ENCODE assay signal across 8 cellular contexts in the genomic region with DNA sequence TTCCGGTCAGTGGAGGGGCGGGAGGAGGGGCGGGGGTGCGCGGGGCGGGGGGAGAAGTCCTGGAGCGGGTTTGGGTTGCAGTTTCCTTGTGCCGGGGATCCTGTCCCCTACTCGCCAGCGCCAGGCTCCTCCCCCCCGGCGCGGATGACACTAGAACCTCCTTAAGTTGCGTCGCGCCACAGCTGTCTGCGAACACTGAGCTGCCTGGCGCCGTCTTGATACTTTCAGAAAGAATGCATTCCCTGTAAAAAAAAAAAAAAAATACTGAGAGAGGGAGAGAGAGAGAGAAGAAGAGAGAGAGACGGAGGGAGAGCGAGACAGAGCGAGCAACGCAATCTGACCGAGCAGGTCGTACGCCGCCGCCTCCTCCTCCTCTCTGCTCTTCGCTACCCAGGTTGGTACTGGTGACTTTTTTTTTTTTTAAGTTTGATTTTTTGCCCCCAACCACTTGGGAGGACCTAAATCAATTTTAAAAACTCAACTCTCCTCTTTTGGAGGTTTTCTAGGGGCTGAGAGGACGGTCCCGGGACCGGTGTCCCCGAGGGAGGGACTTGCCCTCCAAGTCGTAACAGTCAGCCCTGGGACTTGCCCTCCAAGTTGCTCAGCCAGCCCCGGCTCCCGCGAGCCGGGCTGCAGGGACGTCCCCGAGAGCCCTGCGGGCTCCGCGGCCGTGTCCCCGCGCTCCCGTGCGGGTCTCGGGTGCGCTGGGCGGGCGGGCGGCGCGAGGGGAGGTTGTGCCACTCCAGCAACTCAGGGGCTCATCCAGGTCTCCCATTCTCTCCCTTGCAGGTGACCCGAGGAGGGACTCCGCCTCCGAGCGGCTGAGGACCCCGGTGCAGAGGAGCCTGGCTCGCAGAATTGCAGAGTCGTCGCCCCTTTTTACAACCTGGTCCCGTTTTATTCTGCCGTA. TPM values are rescaled to one million over a fixed set of nuclear protein-coding genes. Genes with fewer than 3 reads are reported as not detected.
DNase-seq lines count a peak whose midpoint lies in the region; ATAC-seq lines count a peak whose summit lies in the region.

GATA3 (plus strand) TSS at position 191 of the 910 bp plus-strand sequence. CDS start 968 bp downstream, outside the sequence.

- H3K4ac ChIP-seq in trophoblast cell (ENCODE audit: low read depth, low read length): peak within 1 kb of the TSS; percentile 95

- peaks cover 5 to 46% (median 17%) of the 10 kb centered on the region in 3 donors for H3K36me3 Mint-ChIP-seq in CD8-positive, alpha-beta memory T cell

- DNase-seq in CD8-positive, alpha-beta memory T cell: peak; percentile 78 to 92 (median 79)
- DNase-seq in M059J (ENCODE audit: low read depth) (peak; percentile 81), activated T-cell treated with anti-CD3 and anti-CD28 coated beads for 48 hours (ENCODE audit: low read depth) (peak; percentile 84), fibroblast of peridontal ligament (ENCODE audit: extremely low read depth) (peak; percentile 13), trophoblast cell (peak; percentile 97 to 98), NCI-H1694 (lab: John Stamatoyannopoulos, UW) (no peak), NCI-H2227 treated with DMSO at 0.1 percent for 48 hours (lab: John Stamatoyannopoulos, UW) (no peak)

- H3K4me3 ChIP-seq in CD8-positive, alpha-beta memory T cell (ENCODE audit: low read length): peak within 1 kb of the TSS; percentile 96
- peak within 1 kb of the TSS; percentile 99 for H3K4me3 ChIP-seq in trophoblast cell (ENCODE audit: low read depth, low read length)

- peaks cover 59% of the 10 kb centered on the region for H3K4me1 ChIP-seq in CD8-positive, alpha-beta memory T cell (ENCODE audit: insufficient read depth, low read length)
- peaks cover 10 to 14% of the 10 kb centered on the region in 2 experiments for H3K4me1 ChIP-seq in trophoblast cell (ENCODE audit: control insufficient read depth in 1 of 2, insufficient read depth in 2 of 2, low read length in 2 of 2)

- CTCF ChIA-PET in CD8-positive, alpha-beta memory T cell (lab: Charles Lee): interaction anchor here (0.7 kb wide), 1 partner anchor 194 kb away, joined by 3 read pairs; no protein-coding TSS in a partner anchor

- peak within 1 kb of the TSS; percentile 90 for H2BK5ac ChIP-seq in trophoblast cell (ENCODE audit: low read depth, low read length, poor library complexity)

- H3K79me2 ChIP-seq in trophoblast cell (ENCODE audit: control insufficient read depth, insufficient read depth, low read length, poor library complexity): peaks cover 72% of the 10 kb centered on the region

- peak within 1 kb of the TSS; percentile 79 for H2BK12ac ChIP-seq in trophoblast cell (ENCODE audit: low read length)

- H3K36me3 ChIP-seq in CD8-positive, alpha-beta memory T cell (ENCODE audit: insufficient read depth, low read length): no peaks in the 10 kb centered on the region
- H3K36me3 ChIP-seq in trophoblast cell (ENCODE audit: control insufficient read depth in 1 of 2, insufficient read depth in 2 of 2, low read length in 2 of 2): peaks cover 29 to 31% of the 10 kb centered on the region in 2 experiments

- H3K79me1 ChIP-seq in trophoblast cell (ENCODE audit: low read length): peaks cover 87% of the 10 kb centered on the region

- peaks cover 34% of the 10 kb centered on the region for H3K27me3 ChIP-seq in CD8-positive, alpha-beta memory T cell (ENCODE audit: insufficient read depth, low read length, poor library complexity, severe bottlenecking)
- no peaks in the 10 kb centered on the region for H3K27me3 ChIP-seq in trophoblast cell (ENCODE audit: insufficient read depth, low read length)

- H2BK120ac ChIP-seq in trophoblast cell (ENCODE audit: insufficient read depth, low read length, poor library complexity): peak within 1 kb of the TSS; percentile 84

- H3K18ac ChIP-seq in trophoblast cell (ENCODE audit: low read length): peak within 1 kb of the TSS; percentile 98

- no CpG with 5 or more reads among the region's 65 CpGs for WGBS in trophoblast cell (ENCODE audit: extremely low coverage, insufficient coverage, insufficient read length)

- H2AK5ac ChIP-seq in trophoblast cell (ENCODE audit: low read length): peak within 1 kb of the TSS; percentile 59

- peak within 1 kb of the TSS; percentile 95 to 100 (median 99) for H3K27ac Mint-ChIP-seq in CD8-positive, alpha-beta memory T cell

- H4K91ac ChIP-seq in trophoblast cell (ENCODE audit: low read depth, low read length): peak within 1 kb of the TSS; percentile 84

- peaks cover 22 to 32% of the 10 kb centered on the region in 2 donors for H3K27me3 Mint-ChIP-seq in CD8-positive, alpha-beta memory T cell

- H3K9ac ChIP-seq in trophoblast cell (ENCODE audit: low read length): peak within 1 kb of the TSS; percentile 100

- H3K9me3 ChIP-seq in CD8-positive, alpha-beta memory T cell (ENCODE audit: low read length): no peaks in the 10 kb centered on the region
- no peaks in the 10 kb centered on the region for H3K9me3 ChIP-seq in trophoblast cell (ENCODE audit: insufficient read depth, low read depth, low read length)

- peak; percentile 42 for ATAC-seq in GM21529 (IDR thresholded peaks at IDR 0.05; ENCODE audit: unreplicated experiment)

- peak within 1 kb of the TSS; percentile 97 for H3K14ac ChIP-seq in trophoblast cell (ENCODE audit: low read length)

- peak within 1 kb of the TSS; percentile 84 for H3K4me2 ChIP-seq in trophoblast cell (ENCODE audit: low read length)

- peak within 1 kb of the TSS; percentile 89 for H3K27ac ChIP-seq in CD8-positive, alpha-beta memory T cell (ENCODE audit: low read depth, low read length)
- H3K27ac ChIP-seq in trophoblast cell (ENCODE audit: low read depth, low read length): peak within 1 kb of the TSS; percentile 99

- H2AFZ ChIP-seq in trophoblast cell (ENCODE audit: insufficient read depth, low read length, poor library complexity): peak within 1 kb of the TSS; percentile 38

- peaks cover 0 to 2% (median 0%) of the 10 kb centered on the region in 5 donors for H3K9me3 Mint-ChIP-seq in CD8-positive, alpha-beta memory T cell

- H3K23ac ChIP-seq in trophoblast cell (ENCODE audit: low read length): peak within 1 kb of the TSS; percentile 87

- H3K4me3 Mint-ChIP-seq in CD8-positive, alpha-beta memory T cell: peak within 1 kb of the TSS; percentile 93 to 100 (median 98)

- POLR2A ChIA-PET in CD8-positive, alpha-beta memory T cell (lab: Charles Lee): interaction anchor here (0.6 to 1.3 kb wide), 6 partner anchors 14 to 419 kb away, joined by 3 to 11 read pairs (median 4); no protein-coding TSS in a partner anchor

- peaks cover 42 to 64% (median 44%) of the 10 kb centered on the region in 3 donors for H3K4me1 Mint-ChIP-seq in CD8-positive, alpha-beta memory T cell

- H4K8ac ChIP-seq in trophoblast cell (ENCODE audit: low read depth, low read length): peak within 1 kb of the TSS; percentile 91

- H4K12ac ChIP-seq in trophoblast cell (ENCODE audit: low read depth, low read length): peak within 1 kb of the TSS; percentile 73

RNA-seq across cellular contexts. Expression of gene GATA3, which starts in this region (rescaled TPM):
- 10 to 100 TPM; 48.9 to 53.3 TPM for total RNA-seq in CD8-positive, alpha-beta memory T cell
- polyA plus RNA-seq in CD8-positive, alpha-beta memory T cell: 58.6 TPM
- 2.3 and 3.3 TPM in 2 replicates for total RNA-seq in M059J (2014; rRNA removed; shearing (Covaris generic))
- 366 and 392 TPM in 2 replicates for polyA plus RNA-seq in trophoblast cell (2013)

Comparison
In these comparisons a context has a peak if more than half of its experiments do, and no peak if none do; other contexts are left out.
1. RNA of gene GATA3 (total RNA-seq): 48.9 to 53.3 TPM in CD8-positive, alpha-beta memory T cell; 2.3 to 3.3 TPM in M059J; every median in the first group is over 10 times any median in the second.
2. DNase-seq: peak in CD8-positive, alpha-beta memory T cell (5 of 5), M059J (single experiment), activated T-cell treated with anti-CD3 and anti-CD28 coated beads for 48 hours (single experiment), fibroblast of peridontal ligament (single experiment) and trophoblast cell (2 of 2); none in NCI-H1694 (single experiment) and NCI-H2227 treated with DMSO at 0.1 percent for 48 hours (single experiment).